Comparison of ENCODE assay signal across 23 cellular contexts in the genomic region with DNA sequence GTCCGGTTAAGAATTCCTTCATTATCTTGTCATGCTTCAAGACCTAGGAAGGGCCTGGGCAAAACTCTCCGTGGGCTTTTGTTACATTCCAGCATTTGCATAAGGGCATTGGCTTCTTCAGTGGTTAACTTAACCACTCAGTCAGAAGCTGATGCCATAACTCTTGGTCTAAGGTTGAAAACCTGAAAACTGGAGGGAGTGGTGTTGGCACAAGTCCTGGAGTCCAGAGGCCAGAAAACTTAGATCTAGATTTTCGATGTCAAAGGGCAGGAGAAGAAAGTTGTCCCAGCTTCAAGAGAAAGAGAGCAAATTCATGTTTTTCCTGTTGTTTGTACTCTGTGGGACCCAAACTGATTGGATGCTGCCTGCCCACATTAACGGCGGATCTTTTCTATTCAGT.
DNase-seq lines count a peak whose midpoint lies in the region; ATAC-seq, FAIRE-seq and TF ChIP-seq lines count a peak whose summit lies in the region.
"Had no signal": no experiment of that assay in that cellular context is flagged by ENCODE, and none has a peak within 500 bp of the region (broad histone marks: within the 10 kb centered on the region; RNA-seq: fewer than 3 reads in every experiment).

No MANE protein-coding gene starts in this region.

- no peaks in the 10 kb centered on the region for H4K20me1 ChIP-seq in GM23338 (replicated peaks; ENCODE audit: insufficient read depth)
- H4K20me1 ChIP-seq: BLaER1 had no signal

- no peak overlapping the region for H3K27ac Mint-ChIP-seq in GM23338
- no peak overlapping the region for H3K27ac Mint-ChIP-seq in activated naive CD4-positive, alpha-beta T cell treated with anti-CD3 and anti-CD28 coated beads, Interleukin-2, amount 10 ng/mL, durations not matched to agents 7 days and 5 days
- H3K27ac Mint-ChIP-seq: CD4-positive, alpha-beta T cell; CD8-positive, alpha-beta T cell had no signal

- H3K27me3 Mint-ChIP-seq in GM23338 (ENCODE audit: insufficient read depth, low read depth, poor library complexity): no peaks in the 10 kb centered on the region
- no peaks in the 10 kb centered on the region for H3K27me3 Mint-ChIP-seq in activated naive CD4-positive, alpha-beta T cell treated with anti-CD3 and anti-CD28 coated beads, Interleukin-2, amount 10 ng/mL, durations not matched to agents 7 days and 5 days
- H3K27me3 Mint-ChIP-seq: CD4-positive, alpha-beta T cell had no signal

- H3K36me3 ChIP-seq in GM23338 (ENCODE audit: insufficient read depth): 0 out of 2 replicates have a peak, but pooled peaks cover 1% of the 10 kb centered on the region
- H3K36me3 ChIP-seq in right lobe of liver: no peaks in the 10 kb centered on the region
- H3K36me3 ChIP-seq in transverse colon: no peaks in the 10 kb centered on the region
- no peaks in the 10 kb centered on the region for H3K36me3 ChIP-seq in pancreas
- H3K36me3 ChIP-seq: BE2C, BLaER1 had no signal

- FAIRE-seq in pancreas (lab: Jason Lieb, UNC): no peak
- FAIRE-seq: A204.1, D721Med, G401.6, GM12891, GM19239 had no signal

- TF ChIP-seq EP300 in transverse colon (IDR thresholded peaks at IDR 0.05; ENCODE audit: low read depth): no peak

- H3K9me3 Mint-ChIP-seq in GM23338: peaks cover 38% of the 10 kb centered on the region
- peaks cover 2% of the 10 kb centered on the region for H3K9me3 Mint-ChIP-seq in activated naive CD4-positive, alpha-beta T cell treated with anti-CD3 and anti-CD28 coated beads, Interleukin-2, amount 10 ng/mL, durations not matched to agents 7 days and 5 days
- H3K9me3 Mint-ChIP-seq: CD4-positive, alpha-beta T cell; CD8-positive, alpha-beta T cell had no signal

- no peaks in the 10 kb centered on the region for H3K79me2 ChIP-seq in GM23338 (replicated peaks; ENCODE audit: insufficient read depth)

- H3K4me1 ChIP-seq in GM23338 (ENCODE audit: insufficient read depth) (no peaks in the 10 kb centered on the region), right lobe of liver (no peaks in the 10 kb centered on the region), transverse colon (peaks cover 0 to 3% (median 0%) of the 10 kb centered on the region in 4 donors), pancreas (peaks cover 0 to 3% (median 0%) of the 10 kb centered on the region in 3 donors)
- H3K4me1 ChIP-seq: BE2C, BLaER1, Caco-2 had no signal

- no peaks in the 10 kb centered on the region for H3F3A ChIP-seq in GM23338 (replicated peaks; ENCODE audit: low read depth)

- TF ChIP-seq POLR2A in right lobe of liver (IDR thresholded peaks at IDR 0.05): no peak
- TF ChIP-seq POLR2A in transverse colon (IDR thresholded peaks at IDR 0.05): no peak

- H3K27ac ChIP-seq in GM23338 (ENCODE audit: low read depth) (no peak overlapping the region), right lobe of liver (no peak overlapping the region), transverse colon (no peak overlapping the region), pancreas (no peak overlapping the region)
- H3K27ac ChIP-seq: BLaER1, C4-2B had no signal

- peak overlapping the region; percentile 70; the same call in 1 of the 2 replicates for H2AFZ ChIP-seq in GM23338

- H3K4me3 Mint-ChIP-seq in GM23338: no peak overlapping the region
- no peak overlapping the region for H3K4me3 Mint-ChIP-seq in activated naive CD4-positive, alpha-beta T cell treated with anti-CD3 and anti-CD28 coated beads, Interleukin-2, amount 10 ng/mL, durations not matched to agents 7 days and 5 days
- H3K4me3 Mint-ChIP-seq: CD4-positive, alpha-beta T cell; CD8-positive, alpha-beta T cell had no signal

- no peak overlapping the region for H3K4me3 ChIP-seq in GM23338
- no peak overlapping the region for H3K4me3 ChIP-seq in right lobe of liver
- H3K4me3 ChIP-seq in transverse colon: no peak overlapping the region
- H3K4me3 ChIP-seq in pancreas: no peak overlapping the region
- H3K4me3 ChIP-seq: BLaER1 had no signal

- CTCF ChIA-PET in activated naive CD4-positive, alpha-beta T cell treated with anti-CD3 and anti-CD28 coated beads, Interleukin-2, amount 10 ng/mL, durations not matched to agents 7 days and 5 days (lab: Charles Lee): no interaction called here

- no peak for DNase-seq in GM23338 (ENCODE audit: low spot score)
- peak in 1 of 2 donors; percentile 20 for DNase-seq in left colon
- DNase-seq in right lobe of liver: peak in 1 of 3 donors; percentile 55
- DNase-seq in transverse colon: peak; percentile 10
- no peak for DNase-seq in activated CD4-positive, alpha-beta T cell treated with anti-CD3 and anti-CD28 coated beads for 4 hours
- DNase-seq in pancreas: no peak
- DNase-seq in activated naive CD4-positive, alpha-beta T cell treated with anti-CD3 and anti-CD28 coated beads, Interleukin-2, amount 10 ng/mL, durations not matched to agents 7 days and 5 days: no peak
- DNase-seq: 8988T; ACHN; BE2C; Caco-2; Calu3; CD4-positive, alpha-beta T cell; CD8-positive, alpha-beta T cell; DMS79 treated with DMSO at 0.1 percent for 48 hours; GF-D8 had no signal

- TF ChIP-seq CTCF in GM23338 (conservative IDR thresholded peaks at IDR 0.05; ENCODE audit: low read depth in 2 of 2) (no peak), right lobe of liver (IDR thresholded peaks at IDR 0.05) (no peak), transverse colon (IDR thresholded peaks at IDR 0.05) (no peak), pancreas (IDR thresholded peaks at IDR 0.05) (no peak)

- no peaks in the 10 kb centered on the region for H3K4me1 Mint-ChIP-seq in GM23338
- H3K4me1 Mint-ChIP-seq in activated naive CD4-positive, alpha-beta T cell treated with anti-CD3 and anti-CD28 coated beads, Interleukin-2, amount 10 ng/mL, durations not matched to agents 7 days and 5 days: no peaks in the 10 kb centered on the region

- in situ Hi-C loops in transverse colon (cut with MboI; ENCODE audit: low pct_ligation_motif_present in 1 of 4, low pct_unique_long_range_greater_than_20kb in 1 of 4, low sequenced_read_pairs in 3 of 4): no loop called here

- H3K9me3 ChIP-seq in right lobe of liver (no peaks in the 10 kb centered on the region), transverse colon (no peaks in the 10 kb centered on the region), pancreas (no peaks in the 10 kb centered on the region)
- H3K9me3 ChIP-seq: BE2C, Caco-2 had no signal

- no peak for ATAC-seq in GM23338
- ATAC-seq in left colon: peak; percentile 73
- peak; percentile 70 to 91 (median 84) for ATAC-seq in right lobe of liver
- ATAC-seq in pancreas: no peak
- ATAC-seq: CD8-positive, alpha-beta T cell had no signal

- WGBS in right lobe of liver (ENCODE audit: insufficient coverage, low coverage, low lambda C conversion rate, missing lambda C conversion rate): 39% methylated on average over 4 of the region's 5 CpGs
- 52 to 68% methylated on average over 4 to 5 of the region's 5 CpGs for whole genome bisulfite sequencing in transverse colon (ENCODE audit: low coverage in 1 of 2), 2 donors
- WGBS in pancreas, 2 donors: 69 to 79% methylated on average over 5 of the region's 5 CpGs

- H3K4me2 ChIP-seq in GM23338: no peak overlapping the region
- H3K4me2 ChIP-seq: BLaER1 had no signal

- H3K27me3 ChIP-seq in GM23338 (ENCODE audit: insufficient read depth) (no peaks in the 10 kb centered on the region), right lobe of liver (no peaks in the 10 kb centered on the region), transverse colon (no peaks in the 10 kb centered on the region), pancreas (no peaks in the 10 kb centered on the region)
- H3K27me3 ChIP-seq: BE2C, BLaER1 had no signal

- intact Hi-C loops in left colon (cut with DNase I, micrococcal nuclease) (no loop called here), right lobe of liver (cut with DNase I) (no loop called here), transverse colon (cut with DNase I; ENCODE audit: low total_unique reads) (no loop called here), pancreas (cut with DNase I) (no loop called here)

- H3K9me2 ChIP-seq in GM23338 (ENCODE audit: insufficient read depth): peaks cover 5% of the 10 kb centered on the region; the same call in 1 of the 2 replicates

- H3K36me3 Mint-ChIP-seq in GM23338 (ENCODE audit: low read depth): peaks cover 40% of the 10 kb centered on the region
- H3K36me3 Mint-ChIP-seq in activated naive CD4-positive, alpha-beta T cell treated with anti-CD3 and anti-CD28 coated beads, Interleukin-2, amount 10 ng/mL, durations not matched to agents 7 days and 5 days: no peaks in the 10 kb centered on the region
- H3K36me3 Mint-ChIP-seq: CD8-positive, alpha-beta T cell had no signal

TF ChIP-seq in GM23338, 12 proteins besides CTCF, POLR2A, EP300 and RAD21:
- no peak for TF ChIP-seq JUNB (IDR thresholded peaks at IDR 0.05; ENCODE audit: unreplicated experiment)
- TF ChIP-seq STAT1 (IDR thresholded peaks at IDR 0.05; ENCODE audit: unreplicated experiment): no peak
- TF ChIP-seq CREB1 (CRISPR knock-in tag; IDR thresholded peaks at IDR 0.05; ENCODE audit: low read depth): no peak
- TF ChIP-seq, protein P1, sequence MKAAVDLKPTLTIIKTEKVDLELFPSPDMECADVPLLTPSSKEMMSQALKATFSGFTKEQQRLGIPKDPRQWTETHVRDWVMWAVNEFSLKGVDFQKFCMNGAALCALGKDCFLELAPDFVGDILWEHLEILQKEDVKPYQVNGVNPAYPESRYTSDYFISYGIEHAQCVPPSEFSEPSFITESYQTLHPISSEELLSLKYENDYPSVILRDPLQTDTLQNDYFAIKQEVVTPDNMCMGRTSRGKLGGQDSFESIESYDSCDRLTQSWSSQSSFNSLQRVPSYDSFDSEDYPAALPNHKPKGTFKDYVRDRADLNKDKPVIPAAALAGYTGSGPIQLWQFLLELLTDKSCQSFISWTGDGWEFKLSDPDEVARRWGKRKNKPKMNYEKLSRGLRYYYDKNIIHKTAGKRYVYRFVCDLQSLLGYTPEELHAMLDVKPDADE (IDR thresholded peaks at IDR 0.05): no peak
- TF ChIP-seq ZNF114 (CRISPR knock-in tag; IDR thresholded peaks at IDR 0.05): no peak

Comparison
In these comparisons a context has a peak if more than half of its experiments do, and no peak if none do; other contexts are left out.
1. ATAC-seq: peak in left colon (single experiment) and right lobe of liver (4 of 4); none in GM23338 (single experiment) and pancreas (0 of 4).